7 cellular contexts compared by ENCODE assay signal in the genomic region with DNA sequence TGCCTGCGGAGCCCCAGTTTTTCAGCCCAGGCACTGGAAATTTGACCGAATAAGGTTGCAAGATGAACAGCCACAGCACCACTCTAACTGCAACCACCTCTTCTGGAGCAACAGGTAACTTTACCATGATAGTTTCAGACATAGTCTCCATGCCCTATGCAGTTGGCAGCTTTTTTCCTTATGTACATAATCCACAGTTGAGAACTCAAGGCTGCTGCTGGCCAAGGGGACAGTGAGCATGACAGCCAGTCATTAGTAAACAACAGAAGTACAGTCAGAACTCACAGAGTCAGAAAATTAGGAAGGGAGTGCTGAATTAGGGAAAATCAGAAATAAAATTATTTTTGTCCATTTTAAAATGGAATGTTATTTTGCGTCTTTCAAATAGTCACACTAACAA.
"Had no signal": no experiment of that assay in that cellular context is flagged by ENCODE, and none has a peak within 500 bp of the region (broad histone marks: within the 10 kb centered on the region; RNA-seq: fewer than 3 reads in every experiment).

No MANE protein-coding gene starts in this region.

- H3K4me3 ChIP-seq: GM23338 had no signal

- DNase-seq: H9, HCEC 1CT, KBM-7 had no signal

- FAIRE-seq: H1, H54, HTR-8/SVneo had no signal

- H3K4me2 ChIP-seq: GM23338 had no signal

- ATAC-seq: GM23338 had no signal
